Comparison of ENCODE assay signal across 13 cellular contexts in genomic region chr7:112192236-112193154, GRCh38. TPM values are rescaled to one million over a fixed set of nuclear protein-coding genes. Genes with fewer than 3 reads are reported as not detected.
DNase-seq lines count a peak whose midpoint lies in the region; TF ChIP-seq lines count a peak whose summit lies in the region.
"Had no signal": no experiment of that assay in that cellular context is flagged by ENCODE, and none has a peak within 500 bp of the region (broad histone marks: within the 10 kb centered on the region; RNA-seq: fewer than 3 reads in every experiment).

No MANE protein-coding gene starts in this region.

- no peak overlapping the region for H2AK5ac ChIP-seq in mesendoderm (ENCODE audit: low read length)

- H3K4me2 ChIP-seq in PC-9: peak overlapping the region; percentile 3; the same call in 1 of the 2 replicates
- no peak overlapping the region for H3K4me2 ChIP-seq in mesendoderm (ENCODE audit: low read length)
- no peak overlapping the region for H3K4me2 ChIP-seq in Karpas-422 (ENCODE audit: low read depth, low read length, poor library complexity, severe bottlenecking)

- H3K4me3 ChIP-seq in PC-9 (no peak overlapping the region), mesendoderm (ENCODE audit: low read length) (no peak overlapping the region), Karpas-422 (ENCODE audit: low read length) (no peak overlapping the region)
- H3K4me3 ChIP-seq: upper lobe of left lung had no signal

- BruUV-seq in PC-9 (replicated peaks; lab: Mats Ljungman, UMichigan): no TSS peak

- H3K9ac ChIP-seq in mesendoderm (ENCODE audit: low read length) (no peak overlapping the region), Karpas-422 (ENCODE audit: low read length) (no peak overlapping the region)

- H3K27ac ChIP-seq in PC-9 (peak overlapping the region; percentile 48), epithelial cell of prostate (peak overlapping the region; percentile 86), mesendoderm (ENCODE audit: low read depth, low read length) (no peak overlapping the region), Karpas-422 (ENCODE audit: low read length) (no peak overlapping the region)

- no peak overlapping the region for H2BK15ac ChIP-seq in mesendoderm (replicated peaks; ENCODE audit: low read depth)

- H3K79me1 ChIP-seq in mesendoderm (ENCODE audit: low read length): peaks cover 21% of the 10 kb centered on the region

- no peak overlapping the region for H3K18ac ChIP-seq in mesendoderm (ENCODE audit: low read length)

- no peak overlapping the region for H4K5ac ChIP-seq in mesendoderm (ENCODE audit: low read length)

- no peaks in the 10 kb centered on the region for H3K36me3 ChIP-seq in PC-9 (ENCODE audit: low read depth)
- H3K36me3 ChIP-seq in mesendoderm (ENCODE audit: control insufficient read depth, insufficient read depth, low read length): no peaks in the 10 kb centered on the region
- H3K36me3 ChIP-seq in Karpas-422 (ENCODE audit: insufficient read depth, low read length): no peaks in the 10 kb centered on the region
- H3K36me3 ChIP-seq: upper lobe of left lung had no signal

- H4K20me1 ChIP-seq in PC-9 (ENCODE audit: insufficient read depth) (no peaks in the 10 kb centered on the region), Karpas-422 (ENCODE audit: insufficient read depth, low read depth, low read length) (no peaks in the 10 kb centered on the region)

- no peak overlapping the region for H2AFZ ChIP-seq in PC-9
- no peak overlapping the region for H2AFZ ChIP-seq in Karpas-422 (ENCODE audit: low read length)

- H3K9me2 ChIP-seq in PC-9 (ENCODE audit: insufficient read depth) (no peaks in the 10 kb centered on the region), Karpas-422 (replicated peaks; ENCODE audit: insufficient read depth, low read length) (no peaks in the 10 kb centered on the region)

- WGBS in mesendoderm (ENCODE audit: extremely low coverage, insufficient coverage, low lambda C conversion rate): no CpG with 5 or more reads among the region's 4 CpGs

- DNase-seq in Daoy (ENCODE audit: low read depth): peak; percentile 82
- DNase-seq in PC-9: peak in 1 of 2 experiments; percentile 73
- peak; percentile 69 for DNase-seq in epithelial cell of prostate (ENCODE audit: low read depth, low spot score)
- peak; percentile 6 for DNase-seq in mesendoderm
- DNase-seq in Karpas-422: no peak
- DNase-seq in NCI-H2171 (lab: John Stamatoyannopoulos, UW): no peak
- DNase-seq in ureter (ENCODE audit: low spot score): no peak
- no peak for DNase-seq in germinal center (ENCODE audit: low spot score)
- DNase-seq: activated CD8-positive, alpha-beta memory T cell treated with anti-CD3 and anti-CD28 coated beads, Interleukin-2, amount 50 U/mL, for 48 hours; NCI-H748 treated with DMSO at 0.1 percent for 48 hours; stimulated activated CD4-positive, alpha-beta T cell treated with anti-CD3 and anti-CD28 coated beads, Interleukin-4, amount 100 ng/mL, for 4 hours; T-helper 1 cell; upper lobe of left lung had no signal

- no peak overlapping the region for H3K56ac ChIP-seq in mesendoderm (ENCODE audit: low read length)

- no peak overlapping the region for H2BK120ac ChIP-seq in mesendoderm (ENCODE audit: low read depth, low read length)

- TF ChIP-seq CTCF in PC-9 (conservative IDR thresholded peaks at IDR 0.05): no peak

- H3K4me1 ChIP-seq in PC-9 (replicated peaks; ENCODE audit: insufficient read depth): peaks cover 11% of the 10 kb centered on the region
- no peaks in the 10 kb centered on the region for H3K4me1 ChIP-seq in mesendoderm (ENCODE audit: control insufficient read depth, low read depth, low read length)
- no peaks in the 10 kb centered on the region for H3K4me1 ChIP-seq in Karpas-422 (ENCODE audit: low read length)

- H3K27me3 ChIP-seq in PC-9 (ENCODE audit: insufficient read depth, low read depth) (no peaks in the 10 kb centered on the region), mesendoderm (ENCODE audit: insufficient read depth, low read length, poor library complexity) (no peaks in the 10 kb centered on the region), Karpas-422 (ENCODE audit: low read length) (no peaks in the 10 kb centered on the region)
- H3K27me3 ChIP-seq: upper lobe of left lung had no signal

- H3K79me2 ChIP-seq in PC-9 (ENCODE audit: low read depth) (no peaks in the 10 kb centered on the region), mesendoderm (ENCODE audit: control insufficient read depth, insufficient read depth, low read length) (peaks cover 59% of the 10 kb centered on the region), Karpas-422 (ENCODE audit: low read length) (no peaks in the 10 kb centered on the region)

- no peak overlapping the region for H3K23ac ChIP-seq in mesendoderm (ENCODE audit: low read length)

- POLR2A ChIA-PET in PC-9 (lab: Charles Lee; ENCODE audit: unreplicated experiment): interaction anchor here (0.7 kb wide), 1 partner anchor 22 kb away, joined by 4 read pairs; no protein-coding TSS in a partner anchor

- no peak overlapping the region for H4K8ac ChIP-seq in mesendoderm (ENCODE audit: low read depth, low read length)

- H2BK5ac ChIP-seq in mesendoderm (ENCODE audit: low read length): no peak overlapping the region

- intact Hi-C loops in PC-9 (cut with micrococcal nuclease; ENCODE audit: unreplicated experiment): loop anchor here (5.0 kb wide), 1 partner anchor 110 kb away; no protein-coding TSS in a partner anchor

- no peak overlapping the region for H3K4ac ChIP-seq in mesendoderm (ENCODE audit: low read depth, low read length)

- CTCF ChIA-PET in PC-9 (lab: Charles Lee): no interaction called here

- H3F3A ChIP-seq in PC-9 (ENCODE audit: insufficient read depth, low read depth): peaks cover 10% of the 10 kb centered on the region; the same call in 1 of the 2 replicates

- H3K9me3 ChIP-seq in PC-9 (ENCODE audit: insufficient read depth, low read depth) (no peaks in the 10 kb centered on the region), Karpas-422 (ENCODE audit: low read length) (no peaks in the 10 kb centered on the region)
- H3K9me3 ChIP-seq: upper lobe of left lung had no signal

RNA-seq across cellular contexts. Expression of gene DOCK4, which starts 13.7 kb away (rescaled TPM):
- total RNA-seq in Daoy (2014; rRNA removed; shearing (Covaris generic)): 10.7 and 17.2 TPM in 2 replicates
- total RNA-seq in PC-9 (2021): 0.98 and 1.7 TPM in 2 replicates
- 10.0 TPM for polyA plus RNA-seq in mesendoderm (2013, experiment 1 of 2)
- 11.5 TPM for polyA plus RNA-seq in mesendoderm (2013, experiment 2 of 2)
- total RNA-seq in Karpas-422 (2014; rRNA removed; shearing (Covaris generic); ENCODE audit: low replicate concordance): 0.07 and 0.54 TPM in 2 replicates
- total RNA-seq in ureter: 37.9 TPM

RNA-seq across cellular contexts. Expression of gene ZNF277, which starts 14.0 kb away (rescaled TPM):
- 40.4 and 52.1 TPM in 2 replicates for total RNA-seq in Daoy (2014; rRNA removed; shearing (Covaris generic))
- total RNA-seq in PC-9 (2021) (23.3 and 33.4 TPM in 2 replicates), ureter (20.6 TPM)
- 12.9 TPM for polyA plus RNA-seq in mesendoderm (2013, experiment 1 of 2)
- 11.7 TPM for polyA plus RNA-seq in mesendoderm (2013, experiment 2 of 2)
- total RNA-seq in Karpas-422 (2014; rRNA removed; shearing (Covaris generic); ENCODE audit: low replicate concordance): 32.5 and 37.4 TPM in 2 replicates

Comparison
In these comparisons a context has a peak if more than half of its experiments do, and no peak if none do; other contexts are left out.
1. DNase-seq: peak in Daoy (single experiment), epithelial cell of prostate (single experiment) and mesendoderm (single experiment); none in Karpas-422 (single experiment), NCI-H2171 (single experiment), ureter (single experiment) and germinal center (single experiment).
2. H3K27ac ChIP-seq: peak in PC-9 (single experiment) and epithelial cell of prostate (single experiment); none in mesendoderm (single experiment) and Karpas-422 (single experiment).